20 cellular contexts compared by ENCODE assay signal in genomic region chr6:7045746-7046145, GRCh38.
DNase-seq lines count a peak whose midpoint lies in the region; TF ChIP-seq lines count a peak whose summit lies in the region.
"Had no signal": no experiment of that assay in that cellular context is flagged by ENCODE, and none has a peak within 500 bp of the region (broad histone marks: within the 10 kb centered on the region; RNA-seq: fewer than 3 reads in every experiment).

No MANE protein-coding gene starts in this region.

- no peaks in the 10 kb centered on the region for H3K36me3 Mint-ChIP-seq in type B pancreatic cell
- H3K36me3 Mint-ChIP-seq: CD4-positive, alpha-beta memory T cell had no signal

- no peak overlapping the region for H3K4me3 Mint-ChIP-seq in type B pancreatic cell
- H3K4me3 Mint-ChIP-seq: CD4-positive, alpha-beta memory T cell had no signal

- H3K36me3 ChIP-seq in WERI-Rb-1: no peaks in the 10 kb centered on the region

- H3K4me1 Mint-ChIP-seq in type B pancreatic cell (ENCODE audit: unreplicated experiment): peaks cover 29% of the 10 kb centered on the region

- H3K27me3 Mint-ChIP-seq in type B pancreatic cell: peaks cover 11% of the 10 kb centered on the region

- H3K9me3 ChIP-seq in WERI-Rb-1 (ENCODE audit: severe bottlenecking): no peaks in the 10 kb centered on the region
- H3K9me3 ChIP-seq: A549 had no signal

- DNase-seq in NCI-H82 (lab: John Stamatoyannopoulos, UW) (peak; percentile 96), NCI-H82 treated with DMSO at 0.1 percent for 48 hours (lab: John Stamatoyannopoulos, UW; ENCODE audit: unreplicated experiment) (no peak), WERI-Rb-1 (peak; percentile 77), type B pancreatic cell (ENCODE audit: extremely low spot score, unreplicated experiment) (no peak), dorsolateral prefrontal cortex (no peak), AML-193 (lab: John Stamatoyannopoulos, UW) (no peak)
- DNase-seq: 8988T; ACHN; C1 segment of cervical spinal cord; Calu3; CD4-positive, alpha-beta memory T cell; COR-L47; DMS79; EL; GDM1; GM23248; H7; HCEC 1CT had no signal

- TF ChIP-seq CTCF in WERI-Rb-1 (IDR thresholded peaks at IDR 0.05; ENCODE audit: low read depth, low read length) (no peak), type B pancreatic cell (conservative IDR thresholded peaks at IDR 0.05) (no peak), dorsolateral prefrontal cortex (IDR thresholded peaks at IDR 0.05 in 54 of 56, conservative IDR thresholded peaks at IDR 0.05 in 2 of 56; ENCODE audit: low read depth in 1 of 56, partially characterized antibody in 56 of 56) (no peak)

- H3K27me3 ChIP-seq in WERI-Rb-1 (ENCODE audit: insufficient read depth, low read depth, severe bottlenecking) (no peaks in the 10 kb centered on the region), dorsolateral prefrontal cortex (peaks cover 0 to under 1% (median 0%) of the 10 kb centered on the region in 45 donors)

- H3K27ac Mint-ChIP-seq in type B pancreatic cell: peak overlapping the region; percentile 11

- no peaks in the 10 kb centered on the region for H3K9me3 Mint-ChIP-seq in type B pancreatic cell
- H3K9me3 Mint-ChIP-seq: CD4-positive, alpha-beta memory T cell had no signal

- H3K4me3 ChIP-seq in WERI-Rb-1 (ENCODE audit: low read depth, low read length) (no peak overlapping the region), dorsolateral prefrontal cortex (no peak overlapping the region)
- H3K4me3 ChIP-seq: A549, GM12878, GM23248 had no signal

- intact Hi-C loops in dorsolateral prefrontal cortex (cut with DNase I): no loop called here

- H3K27ac ChIP-seq in WERI-Rb-1: peak overlapping the region; percentile 86
- H3K27ac ChIP-seq in dorsolateral prefrontal cortex: no peak overlapping the region
- H3K27ac ChIP-seq: A549, GM23248 had no signal

Comparison
In these comparisons a context has a peak if more than half of its experiments do, and no peak if none do; other contexts are left out.
1. DNase-seq: peak in NCI-H82 (single experiment) and WERI-Rb-1 (single experiment); none in NCI-H82 treated with DMSO at 0.1 percent for 48 hours (single experiment), type B pancreatic cell (single experiment), dorsolateral prefrontal cortex (0 of 10) and AML-193 (0 of 2).